ENCODE assay signal across 8 cellular contexts in genomic region chrX:102155806-102156179, GRCh38. TPM values are rescaled to one million over a fixed set of nuclear protein-coding genes. Genes with fewer than 3 reads are reported as not detected.
A peak's percentile ranks its signal among the peaks of the same experiment; 100 is the strongest.
DNase-seq lines count a peak whose midpoint lies in the region; ATAC-seq and TF ChIP-seq lines count a peak whose summit lies in the region.

BEX5 (minus strand) TSS chrX:102155977; CDS start chrX:102154265, 1,712 bp downstream.

- DNase-seq in GM12864 (ENCODE audit: low read depth), result peak; percentile 41
- DNase-seq in NCI-H2107 (lab: John Stamatoyannopoulos, UW), result peak; percentile 78
- peak; percentile 70 for DNase-seq in activated CD8-positive, alpha-beta T cell treated with anti-CD3 and anti-CD28 coated beads for 36 hours
- DNase-seq in effector memory CD4-positive, alpha-beta T cell, result peak; percentile 41 to 56 (median 50)
- peak; percentile 33 for DNase-seq in stimulated activated naive CD8-positive, alpha-beta T cell treated with anti-CD3 and anti-CD28 coated beads, Interleukin-15, Interleukin-2, amounts not matched to agents 100 U/mL and 50 U/mL, for 24 hours
- no peak for DNase-seq in OCI-M2 (lab: John Stamatoyannopoulos, UW; ENCODE audit: unreplicated experiment)

- no peaks in the 10 kb centered on the region for H3K9me3 ChIP-seq in effector memory CD4-positive, alpha-beta T cell (ENCODE audit: control insufficient read depth, low read length)
- H3K9me3 ChIP-seq in mononuclear cell (ENCODE audit: low read depth, low read length), result no peaks in the 10 kb centered on the region

- peak within 1 kb of the TSS; percentile 95 for H3K4me3 Mint-ChIP-seq in activated CD8-positive, alpha-beta T cell treated with anti-CD3 and anti-CD28 coated beads for 36 hours

- H3K27me3 ChIP-seq in effector memory CD4-positive, alpha-beta T cell (replicated peaks; ENCODE audit: control insufficient read depth, insufficient read depth, low read length, poor library complexity, severe bottlenecking), result no peaks in the 10 kb centered on the region
- peaks cover 3% of the 10 kb centered on the region for H3K27me3 ChIP-seq in mononuclear cell (ENCODE audit: insufficient read depth, low read length)

- no peaks in the 10 kb centered on the region for H3K36me3 Mint-ChIP-seq in activated CD8-positive, alpha-beta T cell treated with anti-CD3 and anti-CD28 coated beads for 36 hours (ENCODE audit: low read depth)

- ATAC-seq in HG02763 (IDR thresholded peaks at IDR 0.05; ENCODE audit: unreplicated experiment), result peak; percentile 95
- ATAC-seq in activated CD8-positive, alpha-beta T cell treated with anti-CD3 and anti-CD28 coated beads for 36 hours, result peak; percentile 98
- peak; percentile 98 for ATAC-seq in stimulated activated naive CD8-positive, alpha-beta T cell treated with anti-CD3 and anti-CD28 coated beads, Interleukin-15, Interleukin-2, amounts not matched to agents 100 U/mL and 50 U/mL, for 24 hours

- H3K27ac ChIP-seq in effector memory CD4-positive, alpha-beta T cell (ENCODE audit: insufficient read depth, low read length, poor library complexity, severe bottlenecking), result peak within 1 kb of the TSS; percentile 71

- POLR2A ChIA-PET in activated CD8-positive, alpha-beta T cell treated with anti-CD3 and anti-CD28 coated beads for 36 hours (lab: Charles Lee), result no interaction called here

- H3K4me1 Mint-ChIP-seq in activated CD8-positive, alpha-beta T cell treated with anti-CD3 and anti-CD28 coated beads for 36 hours (ENCODE audit: low read depth), result peaks cover 11% of the 10 kb centered on the region

- no peaks in the 10 kb centered on the region for H3K9me3 Mint-ChIP-seq in activated CD8-positive, alpha-beta T cell treated with anti-CD3 and anti-CD28 coated beads for 36 hours

- no peak for TF ChIP-seq CTCF in GM12864 (IDR thresholded peaks at IDR 0.05; ENCODE audit: low read depth, low read length, missing control alignments)
- no peak for TF ChIP-seq CTCF in activated CD8-positive, alpha-beta T cell treated with anti-CD3 and anti-CD28 coated beads for 36 hours (IDR thresholded peaks at IDR 0.05)

- H3K36me3 ChIP-seq in effector memory CD4-positive, alpha-beta T cell (ENCODE audit: control insufficient read depth, insufficient read depth, low read length), result no peaks in the 10 kb centered on the region

- no peaks in the 10 kb centered on the region for H3K4me1 ChIP-seq in effector memory CD4-positive, alpha-beta T cell (ENCODE audit: control insufficient read depth, insufficient read depth, low read length, poor library complexity, severe bottlenecking)
- H3K4me1 ChIP-seq in mononuclear cell (ENCODE audit: insufficient read depth, low read length), result no peaks in the 10 kb centered on the region

- intact Hi-C loops in activated CD8-positive, alpha-beta T cell treated with anti-CD3 and anti-CD28 coated beads for 36 hours (cut with micrococcal nuclease), result no loop called here

- CTCF ChIA-PET in activated CD8-positive, alpha-beta T cell treated with anti-CD3 and anti-CD28 coated beads for 36 hours (lab: Charles Lee), result interaction anchor here (1.1 kb wide), 1 partner anchor 188 kb away, joined by 3 read pairs; no protein-coding TSS in a partner anchor

- H3K27me3 Mint-ChIP-seq in activated CD8-positive, alpha-beta T cell treated with anti-CD3 and anti-CD28 coated beads for 36 hours, result peaks cover 6% of the 10 kb centered on the region

- H3K27ac Mint-ChIP-seq in activated CD8-positive, alpha-beta T cell treated with anti-CD3 and anti-CD28 coated beads for 36 hours, result peak within 1 kb of the TSS; percentile 93

- H3K4me3 ChIP-seq in GM12864 (ENCODE audit: low read depth, low read length), result peak within 1 kb of the TSS; percentile 64
- peak within 1 kb of the TSS; percentile 62 for H3K4me3 ChIP-seq in effector memory CD4-positive, alpha-beta T cell (ENCODE audit: insufficient read depth, low read depth, low read length, poor library complexity, severe bottlenecking)
- peak within 1 kb of the TSS; percentile 39 for H3K4me3 ChIP-seq in mononuclear cell (ENCODE audit: low read length)

RNA-seq across cellular contexts. Expression of gene BEX5, which starts in this region (rescaled TPM):
- total RNA-seq in activated CD8-positive, alpha-beta T cell treated with anti-CD3 and anti-CD28 coated beads for 36 hours, result 1 to 10 TPM; 2.9 to 4.2 TPM
- 6.8 TPM for total RNA-seq in mononuclear cell
